8 cellular contexts compared by ENCODE assay signal in genomic region chr7:28096713-28097112, GRCh38.
DNase-seq lines count a peak whose midpoint lies in the region; ATAC-seq, FAIRE-seq and TF ChIP-seq lines count a peak whose summit lies in the region.

No MANE protein-coding gene starts in this region.

- FAIRE-seq in H1 (lab: Jason Lieb, UNC), result peak; percentile 94

- no peak overlapping the region for H2BK12ac ChIP-seq in H1 (ENCODE audit: low read depth, low read length)

- POLR2A ChIA-PET in H1 (lab: Charles Lee; ENCODE audit: partially characterized antibody), result interaction anchor here (1.1 kb wide), 1 partner anchor 9 kb away, joined by 3 read pairs; no protein-coding TSS in a partner anchor

- H3K27ac ChIP-seq in VCaP (no peak overlapping the region), H1 (ENCODE audit: low read depth, low read length) (no peak overlapping the region), mesendoderm (ENCODE audit: low read depth, low read length) (no peak overlapping the region)

- H3K9ac ChIP-seq in H1 (replicated peaks in 1 of 4; ENCODE audit: extremely low read depth in 1 of 4, low read depth in 3 of 4, low read length in 3 of 4) (no peak overlapping the region), mesendoderm (ENCODE audit: low read length) (no peak overlapping the region)

- 29% methylated on average over 3 of the region's 3 CpGs; no CpG with 5 or more reads in 1 of the 2 experiments for WGBS in H1 (ENCODE audit: extremely low coverage in 1 of 2, insufficient coverage in 1 of 2, insufficient read length in 1 of 2, insufficient replicate concordance in 2 of 2, low coverage in 1 of 2, low lambda C conversion rate in 2 of 2, missing lambda C conversion rate in 1 of 2), 2 experiments
- WGBS in mesendoderm (ENCODE audit: extremely low coverage, insufficient coverage, low lambda C conversion rate), result no CpG with 5 or more reads among the region's 3 CpGs

- no peak overlapping the region for H4K8ac ChIP-seq in H1 (ENCODE audit: extremely low read depth, insufficient read depth, low read length)
- no peak overlapping the region for H4K8ac ChIP-seq in mesendoderm (ENCODE audit: low read depth, low read length)

- H2BK120ac ChIP-seq in H1 (replicated peaks; ENCODE audit: low read depth, low read length), result no peak overlapping the region
- H2BK120ac ChIP-seq in mesendoderm (ENCODE audit: low read depth, low read length), result no peak overlapping the region

- peak; percentile 46 for ATAC-seq in stimulated activated naive CD8-positive, alpha-beta T cell treated with anti-CD3 and anti-CD28 coated beads, Interleukin-15, Interleukin-2, amounts not matched to agents 100 U/mL and 50 U/mL, for 24 hours

- H3K23ac ChIP-seq in H1 (ENCODE audit: insufficient read length) (no peak overlapping the region), mesendoderm (ENCODE audit: low read length) (no peak overlapping the region)

- CTCF ChIA-PET in H1 (lab: Charles Lee; ENCODE audit: partially characterized antibody), result interaction anchor here (0.6 to 10.9 kb wide), 40 partner anchors 9 to 920 kb away, joined by 3 to 181 read pairs (median 4); partner anchors contain the start of gene TAX1BP1

- H3K18ac ChIP-seq in H1 (ENCODE audit: extremely low read depth, low read length) (no peak overlapping the region), mesendoderm (ENCODE audit: low read length) (no peak overlapping the region)

- H3K14ac ChIP-seq in H1 (ENCODE audit: insufficient read length), result no peak overlapping the region

- H3K79me1 ChIP-seq in H1 (ENCODE audit: low read depth, low read length) (peaks cover 2% of the 10 kb centered on the region; the same call in 1 of the 2 replicates), mesendoderm (ENCODE audit: low read length) (no peaks in the 10 kb centered on the region)

- H3K56ac ChIP-seq in H1 (replicated peaks; ENCODE audit: insufficient read length, low read depth, low read length) (no peak overlapping the region), mesendoderm (ENCODE audit: low read length) (no peak overlapping the region)

- no peak overlapping the region for H2AFZ ChIP-seq in H1 (ENCODE audit: low read length)

- H2BK15ac ChIP-seq in H1 (ENCODE audit: low read length) (no peak overlapping the region), mesendoderm (replicated peaks; ENCODE audit: low read depth) (no peak overlapping the region)

- H3K4ac ChIP-seq in H1 (replicated peaks; ENCODE audit: insufficient read length, low read depth, low read length), result no peak overlapping the region
- no peak overlapping the region for H3K4ac ChIP-seq in mesendoderm (ENCODE audit: low read depth, low read length)

- H2BK5ac ChIP-seq in H1 (ENCODE audit: low read depth, low read length) (no peak overlapping the region), mesendoderm (ENCODE audit: low read length) (no peak overlapping the region)

- H3K79me2 ChIP-seq in H1 (ENCODE audit: control insufficient read depth in 1 of 2, insufficient read depth in 2 of 2, low read length in 2 of 2) (no peaks in the 10 kb centered on the region; a peak in 1 of 4 replicates), mesendoderm (ENCODE audit: control insufficient read depth, insufficient read depth, low read length) (no peaks in the 10 kb centered on the region)

- no peak overlapping the region for H3K4me2 ChIP-seq in H1 (ENCODE audit: insufficient read depth in 1 of 2, low read depth in 2 of 2, low read length in 2 of 2)
- H3K4me2 ChIP-seq in mesendoderm (ENCODE audit: low read length), result no peak overlapping the region

- no peak for TF ChIP-seq POLR2A in H1 (IDR thresholded peaks at IDR 0.05; ENCODE audit: control extremely low read depth in 1 of 2, low read depth in 2 of 2, low read length in 2 of 2)

- TF ChIP-seq CTCF in GM06990 (IDR thresholded peaks at IDR 0.05; ENCODE audit: insufficient read depth, low read length, poor library complexity, severe bottlenecking) (peak; percentile 76), VCaP (conservative IDR thresholded peaks at IDR 0.05) (peak; percentile 86), H1 (IDR thresholded peaks at IDR 0.05; ENCODE audit: control extremely low read depth in 1 of 3, insufficient read depth in 1 of 3, low read depth in 1 of 3, low read length in 3 of 3) (peak; percentile 55 to 83 (median 71))

- H3K27me3 ChIP-seq in GM06990 (replicated peaks; ENCODE audit: control insufficient read depth, insufficient read depth, low read length) (no peaks in the 10 kb centered on the region), H1 (replicated peaks in 1 of 4; ENCODE audit: control insufficient read depth in 3 of 4, extremely low read depth in 1 of 4, insufficient read depth in 3 of 4, low read length in 3 of 4) (no peaks in the 10 kb centered on the region), mesendoderm (ENCODE audit: insufficient read depth, low read length, poor library complexity) (no peaks in the 10 kb centered on the region)

- H3K4me1 ChIP-seq in H1 (replicated peaks in 1 of 4; ENCODE audit: control insufficient read depth in 3 of 4, insufficient read depth in 4 of 4, low read length in 3 of 4) (peaks cover 0 to 3% (median 2%) of the 10 kb centered on the region in 4 experiments; a peak in 4 of 7 replicates), mesendoderm (ENCODE audit: control insufficient read depth, low read depth, low read length) (no peaks in the 10 kb centered on the region)

- H4K5ac ChIP-seq in H1 (ENCODE audit: insufficient read length, low read depth, low read length) (no peak overlapping the region), mesendoderm (ENCODE audit: low read length) (peak overlapping the region; percentile 85)

- no peak overlapping the region for H3K4me3 ChIP-seq in GM06990 (replicated peaks; ENCODE audit: low read depth, low read length)
- no peak overlapping the region for H3K4me3 ChIP-seq in H1 (ENCODE audit: extremely low read depth in 1 of 4, insufficient read depth in 2 of 4, low read depth in 3 of 4, low read length in 4 of 4)
- no peak overlapping the region for H3K4me3 ChIP-seq in mesendoderm (ENCODE audit: low read length)

- no peaks in the 10 kb centered on the region for H3K9me3 ChIP-seq in H1 (ENCODE audit: insufficient read depth in 2 of 2, low read depth in 1 of 2, low read length in 1 of 2)

- no peak for TF ChIP-seq EP300 in H1 (IDR thresholded peaks at IDR 0.05; ENCODE audit: borderline replicate concordance in 1 of 2, low read depth in 2 of 2, low read length in 2 of 2)

- TF ChIP-seq RAD21 in H1 (IDR thresholded peaks at IDR 0.05 in 1 of 2, conservative IDR thresholded peaks at IDR 0.05 in 1 of 2; ENCODE audit: low read depth in 2 of 2, low read length in 2 of 2), result peak; percentile 71 to 82

- no peak overlapping the region for H2BK20ac ChIP-seq in H1 (ENCODE audit: low read length)

- no peak overlapping the region for H2AK5ac ChIP-seq in H1 (ENCODE audit: low read depth, low read length)
- no peak overlapping the region for H2AK5ac ChIP-seq in mesendoderm (ENCODE audit: low read length)

- DNase-seq in A172 (ENCODE audit: low spot score) (peak; percentile 83), GM06990 (ENCODE audit: extremely low read depth, insufficient read length) (peak; percentile 3), NCI-H1694 (lab: John Stamatoyannopoulos, UW) (peak; percentile 59), H1 (ENCODE audit: low read depth in 1 of 2, low spot score in 2 of 2) (no peak), mesendoderm (peak; percentile 50), mesenteric fat pad (ENCODE audit: low spot score) (no peak)
- DNase-seq in stimulated activated naive CD8-positive, alpha-beta T cell treated with anti-CD3 and anti-CD28 coated beads, Interleukin-15, Interleukin-2, amounts not matched to agents 100 U/mL and 50 U/mL, for 24 hours, result peak; percentile 46

- H4K20me1 ChIP-seq in H1 (replicated peaks in 1 of 2; ENCODE audit: control insufficient read depth in 1 of 2, insufficient read depth in 2 of 2, low read length in 2 of 2), result no peaks in the 10 kb centered on the region

- H3K36me3 ChIP-seq in GM06990 (ENCODE audit: control insufficient read depth, insufficient read depth, low read length), result no peaks in the 10 kb centered on the region
- no peaks in the 10 kb centered on the region for H3K36me3 ChIP-seq in H1 (ENCODE audit: control insufficient read depth in 2 of 4, insufficient read depth in 4 of 4, low read length in 3 of 4)
- H3K36me3 ChIP-seq in mesendoderm (ENCODE audit: control insufficient read depth, insufficient read depth, low read length), result no peaks in the 10 kb centered on the region

- no peak overlapping the region for H4K91ac ChIP-seq in H1 (replicated peaks; ENCODE audit: insufficient read length, low read length)

- H3K23me2 ChIP-seq in H1 (ENCODE audit: low read depth, low read length), result no peaks in the 10 kb centered on the region

TF ChIP-seq in H1, 55 proteins besides CTCF, POLR2A, EP300 and RAD21:
- no peak for TF ChIP-seq TEAD4 (IDR thresholded peaks at IDR 0.05; ENCODE audit: low read depth, low read length)
- no peak for TF ChIP-seq NANOG (IDR thresholded peaks at IDR 0.05; ENCODE audit: insufficient read depth, low read depth, low read length, poor library complexity, severe bottlenecking)
- TF ChIP-seq PHF8 (conservative IDR thresholded peaks at IDR 0.05; ENCODE audit: low read depth, low read length), result no peak
- no peak for TF ChIP-seq SP4 (IDR thresholded peaks at IDR 0.05; ENCODE audit: low read length)
- TF ChIP-seq BRCA1 (IDR thresholded peaks at IDR 0.05; ENCODE audit: low read depth, low read length), result no peak
- no peak for TF ChIP-seq CTBP2 (IDR thresholded peaks at IDR 0.05; ENCODE audit: borderline replicate concordance, insufficient read depth, insufficient read length, low read length)
- no peak for TF ChIP-seq SIX5 (IDR thresholded peaks at IDR 0.05; ENCODE audit: low read depth, low read length)
- peak; percentile 75 for TF ChIP-seq YY1 (IDR thresholded peaks at IDR 0.05; ENCODE audit: low read depth, low read length)
- TF ChIP-seq, protein P1, sequence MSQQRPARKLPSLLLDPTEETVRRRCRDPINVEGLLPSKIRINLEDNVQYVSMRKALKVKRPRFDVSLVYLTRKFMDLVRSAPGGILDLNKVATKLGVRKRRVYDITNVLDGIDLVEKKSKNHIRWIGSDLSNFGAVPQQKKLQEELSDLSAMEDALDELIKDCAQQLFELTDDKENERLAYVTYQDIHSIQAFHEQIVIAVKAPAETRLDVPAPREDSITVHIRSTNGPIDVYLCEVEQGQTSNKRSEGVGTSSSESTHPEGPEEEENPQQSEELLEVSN (IDR thresholded peaks at IDR 0.05), result no peak

Comparison
In these comparisons a context has a peak if more than half of its experiments do, and no peak if none do; other contexts are left out.
1. DNase-seq: peak in A172 (single experiment), GM06990 (single experiment), NCI-H1694 (single experiment), mesendoderm (single experiment) and stimulated activated naive CD8-positive, alpha-beta T cell treated with anti-CD3 and anti-CD28 coated beads, Interleukin-15, Interleukin-2, amounts not matched to agents 100 U/mL and 50 U/mL, for 24 hours (single experiment); none in H1 (0 of 2) and mesenteric fat pad (single experiment).
2. Peak in every context shown above with its lines, with median percentiles within 50 percentile points of each other: CTCF ChIP-seq.